Comparison of ENCODE assay signal across 26 cellular contexts in the genomic region with DNA sequence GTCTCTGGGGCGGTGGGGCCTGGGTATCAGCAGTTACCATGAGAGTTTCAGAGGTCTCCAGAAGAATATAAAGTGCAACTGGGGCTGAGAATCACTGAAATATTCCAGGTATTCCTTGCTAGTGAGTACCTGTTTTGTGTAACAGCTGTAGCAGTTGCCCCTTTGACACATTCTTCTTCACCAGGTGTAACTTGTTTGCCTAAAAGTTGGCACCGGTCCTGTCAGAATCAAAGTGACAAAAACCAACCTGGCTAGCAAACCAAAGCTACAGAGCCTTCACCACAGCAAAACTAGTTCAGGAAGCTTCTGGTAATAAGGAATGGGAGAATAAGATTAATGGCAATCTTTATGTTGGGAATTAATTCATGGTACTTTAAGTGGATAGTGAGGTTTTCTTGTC.
DNase-seq lines count a peak whose midpoint lies in the region; ATAC-seq and TF ChIP-seq lines count a peak whose summit lies in the region.
"Had no signal": no experiment of that assay in that cellular context is flagged by ENCODE, and none has a peak within 500 bp of the region (broad histone marks: within the 10 kb centered on the region; RNA-seq: fewer than 3 reads in every experiment).

No MANE protein-coding gene starts in this region.

- peak overlapping the region; percentile 32 for H3K27ac ChIP-seq in 22Rv1
- H3K27ac ChIP-seq: HL-60, SJSA1 had no signal

- no peak for ATAC-seq in GM19351 (IDR thresholded peaks at IDR 0.05; ENCODE audit: unreplicated experiment)
- ATAC-seq: HepG2, K562, Right ventricle myocardium inferior had no signal

- DNase-seq in DMS53 (lab: John Stamatoyannopoulos, UW) = peak; percentile 27
- DNase-seq in DMS53 treated with DMSO at 0.1 percent for 48 hours (lab: John Stamatoyannopoulos, UW; ENCODE audit: unreplicated experiment) = no peak
- DNase-seq in NCI-H2081 (lab: John Stamatoyannopoulos, UW) = peak; percentile 28 to 71
- peak; percentile 71 for DNase-seq in RPMI8226
- no peak for DNase-seq in amniotic stem cell (lab: John Stamatoyannopoulos, UW)
- no peak for DNase-seq in NCI-H128 (lab: John Stamatoyannopoulos, UW; ENCODE audit: unreplicated experiment)
- DNase-seq: AML-193; C1 segment of cervical spinal cord; CD8-positive, alpha-beta memory T cell; DND-41; GOT3; HCEC 1CT; MG63; NCI-H1048; NCI-H1694; NCI-H2171; NCI-H82; OCI-M1; T-helper 1 cell had no signal

- no peak for TF ChIP-seq CTCF in 22Rv1 (IDR thresholded peaks at IDR 0.05)

Comparison
In these comparisons a context has a peak if more than half of its experiments do, and no peak if none do; other contexts are left out.
1. DNase-seq: peak in DMS53 (single experiment), NCI-H2081 (2 of 2) and RPMI8226 (single experiment); none in DMS53 treated with DMSO at 0.1 percent for 48 hours (single experiment), amniotic stem cell (single experiment) and NCI-H128 (single experiment).